32 cellular contexts compared by ENCODE assay signal in genomic region chr5:64340293-64340692, GRCh38.
"Had no signal": no experiment of that assay in that cellular context is flagged by ENCODE, and none has a peak within 500 bp of the region (broad histone marks: within the 10 kb centered on the region; RNA-seq: fewer than 3 reads in every experiment).

No MANE protein-coding gene starts in this region.

- H3K27ac Mint-ChIP-seq: activated CD4-positive, alpha-beta memory T cell treated with anti-CD3 and anti-CD28 coated beads for 36 hours; activated CD4-positive, alpha-beta T cell treated with anti-CD3 and anti-CD28 coated beads for 36 hours; activated CD4-positive, alpha-beta T cell treated with anti-CD3 and anti-CD28 coated beads, Interleukin-2, amount 10 ng/mL, durations not matched to agents 24 days and 14 days; activated CD8-positive, alpha-beta memory T cell treated with anti-CD3 and anti-CD28 coated beads, Interleukin-2, amount 10 ng/mL, durations not matched to agents 7 days and 5 days; activated CD8-positive, alpha-beta T cell treated with anti-CD3 and anti-CD28 coated beads, Interleukin-2, amount 10 ng/mL, durations not matched to agents 7 days and 5 days; activated naive CD4-positive, alpha-beta T cell treated with anti-CD3 and anti-CD28 coated beads for 36 hours; activated naive CD4-positive, alpha-beta T cell treated with anti-CD3 and anti-CD28 coated beads, Interleukin-2, amount 50 U/mL, for 24 hours; activated naive CD8-positive, alpha-beta T cell treated with anti-CD3 and anti-CD28 coated beads for 36 hours; activated naive CD8-positive, alpha-beta T cell treated with anti-CD3 and anti-CD28 coated beads, Interleukin-2, amount 50 U/mL, for 24 hours; activated T-helper 1 cell treated with anti-CD3 and anti-CD28 coated beads, Interleukin-12 subunit alpha, Interleukin-12 subunit beta, Interleukin-2, Interleukin-4 antibody, amounts not matched to agents 30 ng/mL and 10 ng/mL and 1 ng/mL, durations not matched to agents 14 hours and 24 hours and 36 hours; activated T-helper 2 cell treated with anti-CD3 and anti-CD28 coated beads, Interferon-gamma antibody, Interleukin-2, Interleukin-4, amounts not matched to agents 10 μg/mL and 5 μg/mL and 100 μg/mL, durations not matched to agents 14 hours and 24 hours and 36 hours had no signal

- H3K9me3 Mint-ChIP-seq: activated CD4-positive, alpha-beta T cell treated with anti-CD3 and anti-CD28 coated beads, Interleukin-2, amount 10 ng/mL, durations not matched to agents 24 days and 14 days; activated naive CD8-positive, alpha-beta T cell treated with anti-CD3 and anti-CD28 coated beads for 36 hours had no signal

- H3K9me3 ChIP-seq: body of pancreas, colonic mucosa had no signal

- H3K4me1 ChIP-seq: body of pancreas, colonic mucosa, esophagus muscularis mucosa, gastroesophageal sphincter, heart right ventricle had no signal

- H3K27me3 ChIP-seq: adrenal gland, body of pancreas, cardiac muscle cell, colonic mucosa, esophagus muscularis mucosa, gastroesophageal sphincter, heart right ventricle had no signal

- H3K27me3 Mint-ChIP-seq: activated CD4-positive, alpha-beta memory T cell treated with anti-CD3 and anti-CD28 coated beads for 36 hours; activated CD4-positive, alpha-beta T cell treated with anti-CD3 and anti-CD28 coated beads for 36 hours; activated CD4-positive, alpha-beta T cell treated with anti-CD3 and anti-CD28 coated beads, Interleukin-2, amount 10 ng/mL, durations not matched to agents 24 days and 14 days; activated CD8-positive, alpha-beta memory T cell treated with anti-CD3 and anti-CD28 coated beads, Interleukin-2, amount 10 ng/mL, durations not matched to agents 7 days and 5 days; activated naive CD4-positive, alpha-beta T cell treated with anti-CD3 and anti-CD28 coated beads, Interleukin-2, amount 50 U/mL, for 24 hours; activated naive CD8-positive, alpha-beta T cell treated with anti-CD3 and anti-CD28 coated beads for 36 hours; activated naive CD8-positive, alpha-beta T cell treated with anti-CD3 and anti-CD28 coated beads, Interleukin-2, amount 50 U/mL, for 24 hours had no signal

- H3K4me1 Mint-ChIP-seq: activated CD4-positive, alpha-beta T cell treated with anti-CD3 and anti-CD28 coated beads for 36 hours; activated CD4-positive, alpha-beta T cell treated with anti-CD3 and anti-CD28 coated beads, Interleukin-2, amount 10 ng/mL, durations not matched to agents 24 days and 14 days; activated CD8-positive, alpha-beta memory T cell treated with anti-CD3 and anti-CD28 coated beads, Interleukin-2, amount 10 ng/mL, durations not matched to agents 7 days and 5 days; activated naive CD4-positive, alpha-beta T cell treated with anti-CD3 and anti-CD28 coated beads, Interleukin-2, amount 50 U/mL, for 24 hours; activated naive CD8-positive, alpha-beta T cell treated with anti-CD3 and anti-CD28 coated beads for 36 hours; activated naive CD8-positive, alpha-beta T cell treated with anti-CD3 and anti-CD28 coated beads, Interleukin-2, amount 50 U/mL, for 24 hours had no signal

- ATAC-seq: activated CD4-positive, alpha-beta T cell treated with anti-CD3 and anti-CD28 coated beads for 36 hours; activated CD8-positive, alpha-beta memory T cell treated with anti-CD3 and anti-CD28 coated beads, Interleukin-2, amount 10 ng/mL, durations not matched to agents 7 days and 5 days; activated CD8-positive, alpha-beta T cell treated with anti-CD3 and anti-CD28 coated beads, Interleukin-2, amount 10 ng/mL, durations not matched to agents 7 days and 5 days; activated naive CD8-positive, alpha-beta T cell treated with anti-CD3 and anti-CD28 coated beads, Interleukin-2, amount 50 U/mL, for 24 hours; body of pancreas; gastroesophageal sphincter; heart right ventricle had no signal

- H3K36me3 ChIP-seq: adrenal gland, cardiac muscle cell, colonic mucosa, esophagus muscularis mucosa, gastroesophageal sphincter had no signal

- H3K4me3 ChIP-seq: adrenal gland, body of pancreas, cardiac muscle cell, colonic mucosa, esophagus muscularis mucosa, gastroesophageal sphincter, heart right ventricle had no signal

- H3K36me3 Mint-ChIP-seq: activated CD4-positive, alpha-beta memory T cell treated with anti-CD3 and anti-CD28 coated beads for 36 hours; activated CD8-positive, alpha-beta memory T cell treated with anti-CD3 and anti-CD28 coated beads, Interleukin-2, amount 10 ng/mL, durations not matched to agents 7 days and 5 days; activated naive CD4-positive, alpha-beta T cell treated with anti-CD3 and anti-CD28 coated beads, Interleukin-2, amount 50 U/mL, for 24 hours; activated naive CD8-positive, alpha-beta T cell treated with anti-CD3 and anti-CD28 coated beads for 36 hours had no signal

- DNase-seq: activated CD4-positive, alpha-beta memory T cell treated with anti-CD3 and anti-CD28 coated beads for 36 hours; activated CD4-positive, alpha-beta T cell treated with anti-CD3 and anti-CD28 coated beads for 36 hours; activated CD4-positive, alpha-beta T cell treated with anti-CD3 and anti-CD28 coated beads, Interleukin-2, amount 10 ng/mL, durations not matched to agents 24 days and 14 days; activated CD4-positive, CD25-positive, alpha-beta regulatory T cell; activated CD4-positive, CD25-positive, alpha-beta regulatory T cell treated with anti-CD3 and anti-CD28 coated beads, Interleukin-2, amount 50 U/mL, for 72 hours; activated CD8-positive, alpha-beta memory T cell treated with anti-CD3 and anti-CD28 coated beads, Interleukin-2, amount 10 ng/mL, durations not matched to agents 7 days and 5 days; activated CD8-positive, alpha-beta memory T cell treated with anti-CD3 and anti-CD28 coated beads, Interleukin-2, amount 50 U/mL, for 4 hours; activated CD8-positive, alpha-beta T cell treated with anti-CD3 and anti-CD28 coated beads, Interleukin-2, amount 10 ng/mL, durations not matched to agents 7 days and 5 days; activated effector memory CD4-positive, alpha-beta T cell treated with anti-CD3 and anti-CD28 coated beads, Interleukin-2, amount 50 U/mL, for 16 hours; activated naive CD4-positive, alpha-beta T cell treated with anti-CD3 and anti-CD28 coated beads for 36 hours; activated naive CD8-positive, alpha-beta T cell treated with anti-CD3 and anti-CD28 coated beads for 36 hours; activated naive CD8-positive, alpha-beta T cell treated with anti-CD3 and anti-CD28 coated beads, Interleukin-2, amount 50 U/mL, for 24 hours; activated T-cell treated with anti-CD3 and anti-CD28 coated beads, Interleukin-2, amount 50 U/mL, for 1 hour; activated T-cell treated with anti-CD3 and anti-CD28 coated beads, Interleukin-2, amount 50 U/mL, for 48 hours; adrenal gland; amygdala; aorta; body of pancreas; central memory CD4-positive, alpha-beta T cell; cerebellar nuclear complex; colonic mucosa; effector CD8-positive, alpha-beta T cell; erythroblast; foreskin melanocyte; heart right ventricle; T-helper 2 cell had no signal

- H3K4me3 Mint-ChIP-seq: activated CD4-positive, alpha-beta memory T cell treated with anti-CD3 and anti-CD28 coated beads for 36 hours; activated CD4-positive, alpha-beta T cell treated with anti-CD3 and anti-CD28 coated beads for 36 hours; activated CD4-positive, alpha-beta T cell treated with anti-CD3 and anti-CD28 coated beads, Interleukin-2, amount 10 ng/mL, durations not matched to agents 24 days and 14 days; activated CD8-positive, alpha-beta memory T cell treated with anti-CD3 and anti-CD28 coated beads, Interleukin-2, amount 10 ng/mL, durations not matched to agents 7 days and 5 days; activated CD8-positive, alpha-beta T cell treated with anti-CD3 and anti-CD28 coated beads, Interleukin-2, amount 10 ng/mL, durations not matched to agents 7 days and 5 days; activated naive CD4-positive, alpha-beta T cell treated with anti-CD3 and anti-CD28 coated beads for 36 hours; activated naive CD4-positive, alpha-beta T cell treated with anti-CD3 and anti-CD28 coated beads, Interleukin-2, amount 50 U/mL, for 24 hours; activated naive CD8-positive, alpha-beta T cell treated with anti-CD3 and anti-CD28 coated beads for 36 hours; activated naive CD8-positive, alpha-beta T cell treated with anti-CD3 and anti-CD28 coated beads, Interleukin-2, amount 50 U/mL, for 24 hours; activated T-helper 1 cell treated with anti-CD3 and anti-CD28 coated beads, Interleukin-12 subunit alpha, Interleukin-12 subunit beta, Interleukin-2, Interleukin-4 antibody, amounts not matched to agents 30 ng/mL and 10 ng/mL and 1 ng/mL, durations not matched to agents 14 hours and 24 hours and 36 hours had no signal

- H3K27ac ChIP-seq: adrenal gland, body of pancreas, cardiac muscle cell, colonic mucosa, esophagus muscularis mucosa, gastroesophageal sphincter, heart right ventricle had no signal
